Comparison of ENCODE assay signal across 9 cellular contexts in genomic region chr1:112998592-112999235, GRCh38. TPM values are rescaled to one million over a fixed set of nuclear protein-coding genes. Genes with fewer than 3 reads are reported as not detected.
DNase-seq lines count a peak whose midpoint lies in the region; ATAC-seq and TF ChIP-seq lines count a peak whose summit lies in the region.
"Had no signal": no experiment of that assay in that cellular context is flagged by ENCODE, and none has a peak within 500 bp of the region (broad histone marks: within the 10 kb centered on the region; RNA-seq: fewer than 3 reads in every experiment).

No MANE protein-coding gene starts in this region.

- peaks cover 33% of the 10 kb centered on the region for H3K36me3 Mint-ChIP-seq in activated naive CD4-positive, alpha-beta T cell treated with anti-CD3 and anti-CD28 coated beads for 36 hours (ENCODE audit: low read depth)

- CTCF ChIA-PET in activated naive CD4-positive, alpha-beta T cell treated with anti-CD3 and anti-CD28 coated beads for 36 hours (lab: Charles Lee) = no interaction called here

- no peaks in the 10 kb centered on the region for H3K27me3 Mint-ChIP-seq in activated naive CD4-positive, alpha-beta T cell treated with anti-CD3 and anti-CD28 coated beads for 36 hours (ENCODE audit: low read depth)

- no peak overlapping the region for H3K4me3 Mint-ChIP-seq in activated naive CD4-positive, alpha-beta T cell treated with anti-CD3 and anti-CD28 coated beads for 36 hours

- intact Hi-C loops in activated naive CD4-positive, alpha-beta T cell treated with anti-CD3 and anti-CD28 coated beads for 36 hours (cut with micrococcal nuclease) = no loop called here

- no peak for TF ChIP-seq CTCF in AG09319 (IDR thresholded peaks at IDR 0.05; ENCODE audit: low read depth, low read length)
- no peak for TF ChIP-seq CTCF in GM20000 (IDR thresholded peaks at IDR 0.05; ENCODE audit: extremely low read depth, missing control alignments)

- H3K27ac Mint-ChIP-seq in activated naive CD4-positive, alpha-beta T cell treated with anti-CD3 and anti-CD28 coated beads for 36 hours = no peak overlapping the region

- ATAC-seq in esophagus mucosa = peak; percentile 76
- ATAC-seq in HG03378 (IDR thresholded peaks at IDR 0.05; ENCODE audit: unreplicated experiment) = no peak

- DNase-seq in AG09319 (ENCODE audit: extremely low read depth, low read depth) = peak; percentile 64
- peak; percentile 100 for DNase-seq in NCI-H226
- peak; percentile 51 for DNase-seq in midbrain (lab: John Stamatoyannopoulos, UW)
- no peak for DNase-seq in activated naive CD4-positive, alpha-beta T cell treated with anti-CD3 and anti-CD28 coated beads for 36 hours
- no peak for DNase-seq in activated CD4-positive, alpha-beta T cell treated with anti-CD3 and anti-CD28 coated beads for 4 hours
- DNase-seq in GM20000 (ENCODE audit: low spot score) = no peak
- DNase-seq: Peyer's patch had no signal

- H3K9me3 Mint-ChIP-seq in activated naive CD4-positive, alpha-beta T cell treated with anti-CD3 and anti-CD28 coated beads for 36 hours = no peaks in the 10 kb centered on the region

- H3K4me1 Mint-ChIP-seq in activated naive CD4-positive, alpha-beta T cell treated with anti-CD3 and anti-CD28 coated beads for 36 hours (ENCODE audit: low read depth) = no peaks in the 10 kb centered on the region

RNA-seq across cellular contexts. Expression of gene SLC16A1, which starts 42.7 kb away (rescaled TPM):
- 54.8 TPM for total RNA-seq in esophagus mucosa
- 10 to 100 TPM; 56.3 to 57.5 TPM for total RNA-seq in activated naive CD4-positive, alpha-beta T cell treated with anti-CD3 and anti-CD28 coated beads for 36 hours

Comparison
In these comparisons a context has a peak if more than half of its experiments do, and no peak if none do; other contexts are left out.
1. DNase-seq: peak in AG09319 (single experiment), NCI-H226 (single experiment) and midbrain (single experiment); none in activated naive CD4-positive, alpha-beta T cell treated with anti-CD3 and anti-CD28 coated beads for 36 hours (single experiment), activated CD4-positive, alpha-beta T cell treated with anti-CD3 and anti-CD28 coated beads for 4 hours (0 of 2) and GM20000 (single experiment).